8 cellular contexts compared by ENCODE assay signal in the genomic region with DNA sequence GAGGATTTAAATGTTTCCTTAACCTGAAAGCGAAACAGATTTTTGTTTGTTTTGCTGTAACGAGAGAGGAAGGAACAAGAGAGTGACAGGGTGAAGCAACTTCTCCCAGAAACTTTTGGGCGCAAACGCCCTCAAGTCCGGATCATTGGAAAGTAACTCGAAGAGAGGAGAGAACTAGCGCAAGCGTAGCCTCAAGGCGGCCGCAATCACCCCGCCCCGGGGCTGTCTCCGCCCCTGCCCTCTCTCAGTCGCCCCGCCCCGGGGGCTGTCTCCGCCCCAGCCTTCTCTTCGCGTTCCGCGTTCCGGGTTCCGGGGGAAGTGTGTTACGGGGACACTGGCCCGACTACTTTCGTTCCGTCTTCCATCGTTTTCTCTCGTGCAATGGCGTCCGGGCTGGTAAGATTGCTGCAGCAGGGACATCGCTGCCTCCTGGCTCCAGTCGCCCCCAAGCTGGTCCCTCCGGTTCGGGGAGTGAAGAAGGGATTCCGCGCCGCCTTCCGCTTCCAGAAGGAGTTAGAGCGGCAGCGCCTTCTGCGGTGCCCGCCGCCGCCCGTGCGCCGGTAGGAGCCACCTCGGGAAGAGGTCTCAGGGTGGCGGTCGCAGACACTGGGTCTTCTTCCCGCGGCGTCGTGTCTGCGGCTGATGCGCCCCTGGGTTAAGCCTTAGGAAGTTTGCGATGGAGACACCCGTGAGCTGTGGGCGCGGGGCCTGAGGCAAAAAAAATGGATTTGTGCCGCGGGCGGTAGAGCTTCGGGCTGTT.
DNase-seq lines count a peak whose midpoint lies in the region; ATAC-seq and TF ChIP-seq lines count a peak whose summit lies in the region.

A gene (plus strand): TSS at position 372 of the 760 bp plus-strand sequence. CDS start 10 bp downstream, at position 382.

- peak; percentile 91 for ATAC-seq in HG03196 (IDR thresholded peaks at IDR 0.05; ENCODE audit: unreplicated experiment)

- in situ Hi-C loops in GM18951 (cut with MboI; ENCODE audit: low sequenced_read_pairs, unreplicated experiment) = no loop called here

- DNase-seq in AG08395 (ENCODE audit: low spot score) = peak; percentile 97
- peak; percentile 83 for DNase-seq in NCI-H345 treated with DMSO at 0.1 percent for 48 hours (lab: John Stamatoyannopoulos, UW; ENCODE audit: unreplicated experiment)
- DNase-seq in activated CD4-positive, CD25-positive, alpha-beta regulatory T cell (lab: John Stamatoyannopoulos, UW) = peak; percentile 94 to 95 (median 94)
- DNase-seq in central memory CD4-positive, alpha-beta T cell = peak; percentile 94
- peak; percentile 98 for DNase-seq in inferior parietal cortex (ENCODE audit: extremely low spot score)
- DNase-seq in stimulated activated CD4-positive, alpha-beta T cell treated with anti-CD3 and anti-CD28 coated beads, Interleukin-12 subunit alpha, Interleukin-12 subunit beta, amount 100 ng/mL, for 24 hours (ENCODE audit: low read depth in 2 of 2) = peak; percentile 97

- TF ChIP-seq POLR2A in GM18951 (IDR thresholded peaks at IDR 0.05; ENCODE audit: extremely low read depth, insufficient read depth, insufficient read length) = peak; percentile 80

Comparison
In these comparisons a context has a peak if more than half of its experiments do, and no peak if none do; other contexts are left out.
1. Peak in every context shown above with its lines: DNase-seq and ATAC-seq.